Comparison of ENCODE assay signal across 1 cellular context in the genomic region with DNA sequence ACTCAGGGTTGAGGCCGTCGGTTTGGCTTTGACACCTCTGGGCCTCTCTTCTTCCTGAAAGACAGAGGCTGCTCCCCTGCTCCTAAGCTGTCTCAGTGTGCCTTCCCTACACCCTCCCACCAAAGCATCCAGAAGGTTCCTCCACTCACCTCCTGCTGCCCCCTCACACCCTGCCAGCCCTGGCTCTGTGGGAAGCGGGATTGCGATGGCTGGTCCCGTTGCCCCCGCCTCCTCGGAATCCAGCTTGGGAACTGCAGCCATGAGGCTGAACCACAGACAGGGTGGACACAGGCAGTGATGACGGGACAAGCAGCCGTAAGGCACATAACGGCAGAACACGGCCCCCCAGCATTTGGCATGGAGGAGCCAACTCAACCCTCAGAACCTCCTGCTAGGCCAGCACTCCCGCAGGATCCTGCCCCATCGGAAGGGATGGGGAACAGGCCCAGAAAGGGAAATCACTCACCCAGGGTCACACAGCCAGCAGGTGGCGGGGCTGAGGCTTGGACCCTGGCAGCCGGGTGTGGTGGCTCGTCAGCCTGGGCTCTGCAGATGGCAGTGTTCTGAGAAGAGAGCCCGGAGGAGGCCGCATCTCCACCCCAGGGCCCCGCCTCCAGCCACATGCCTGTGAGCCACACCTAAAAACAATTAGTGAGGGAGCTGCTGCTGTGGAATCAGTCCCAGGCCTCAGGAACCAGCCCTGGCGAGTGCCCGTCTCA.
TF ChIP-seq lines count a peak whose summit lies in the region.

No MANE protein-coding gene starts in this region.

TF ChIP-seq in HCT116, 20 proteins besides CTCF, POLR2A, EP300 and RAD21 (continued from another document):
- TF ChIP-seq CBX3 (IDR thresholded peaks at IDR 0.05; ENCODE audit: low read depth) (no peak), MAX (IDR thresholded peaks at IDR 0.05) (no peak), POLR2AphosphoS5 (IDR thresholded peaks at IDR 0.05; ENCODE audit: low read depth, low read length) (no peak), SRF (IDR thresholded peaks at IDR 0.05; ENCODE audit: low read depth) (no peak), EZH2phosphoT487 (IDR thresholded peaks at IDR 0.05; ENCODE audit: borderline replicate concordance) (no peak), ELF1 (IDR thresholded peaks at IDR 0.05; ENCODE audit: borderline replicate concordance, low read depth) (no peak)
